In the genomic region with DNA sequence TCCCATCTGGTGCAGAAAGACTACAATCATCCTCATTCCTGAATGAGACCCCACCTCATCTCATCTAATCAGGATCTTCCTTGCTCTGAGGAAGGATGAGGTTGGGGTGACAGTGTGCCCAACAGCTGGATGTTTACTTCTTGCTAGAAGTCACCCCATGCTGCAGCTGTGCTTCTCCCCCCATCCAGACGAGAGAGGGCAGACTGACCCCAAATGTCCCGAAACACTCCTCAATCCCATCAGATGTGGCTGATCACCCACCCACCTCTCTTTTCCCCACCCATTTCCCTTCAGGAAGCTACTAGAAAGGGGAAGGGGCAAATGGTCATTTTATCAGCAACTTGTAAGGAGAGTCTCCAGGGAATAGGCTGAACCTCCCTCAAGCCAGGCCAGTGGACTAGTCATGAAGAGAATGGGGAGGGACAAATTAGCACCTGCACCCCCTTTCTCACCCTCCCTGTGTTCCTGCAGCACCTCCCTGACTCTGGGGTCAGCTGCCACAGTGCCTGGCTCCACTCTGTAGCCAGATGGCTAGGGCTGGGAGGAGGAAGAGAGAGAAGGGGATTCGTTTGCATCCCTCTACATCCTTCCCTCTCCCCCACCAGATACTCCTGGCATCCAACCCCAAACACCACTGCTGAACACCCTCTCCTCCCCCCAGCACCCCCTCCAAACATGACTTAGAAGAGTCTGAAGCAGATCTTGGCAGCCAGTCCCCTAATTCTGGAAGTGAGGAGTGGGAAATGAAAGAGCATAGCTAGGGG, we compare ENCODE assay signal across 8 cellular contexts. TPM values are rescaled to one million over a fixed set of nuclear protein-coding genes. Genes with fewer than 3 reads are reported as not detected.
A peak's percentile ranks its signal among the peaks of the same experiment; 100 is the strongest.
DNase-seq lines count a peak whose midpoint lies in the region; ATAC-seq and TF ChIP-seq lines count a peak whose summit lies in the region.

No MANE protein-coding gene starts in this region.

- TF ChIP-seq CTCF in GM06990 (IDR thresholded peaks at IDR 0.05; ENCODE audit: insufficient read depth, low read length, poor library complexity, severe bottlenecking) = no peak
- TF ChIP-seq CTCF in RWPE2 (IDR thresholded peaks at IDR 0.05; ENCODE audit: poor library complexity, severe bottlenecking) = no peak
- no peak for TF ChIP-seq CTCF in esophagus muscularis mucosa (IDR thresholded peaks at IDR 0.05)
- no peak for TF ChIP-seq CTCF in psoas muscle (IDR thresholded peaks at IDR 0.05)

- H3K27ac ChIP-seq in RWPE2 (ENCODE audit: poor library complexity, severe bottlenecking) (peak overlapping the region; percentile 86), esophagus muscularis mucosa (replicated peaks in 1 of 4) (peak overlapping the region; percentile 88 to 95 (median 94)), psoas muscle (peak overlapping the region; percentile 90)

- no peaks in the 10 kb centered on the region for H3K27me3 ChIP-seq in GM06990 (replicated peaks; ENCODE audit: control insufficient read depth, insufficient read depth, low read length)
- no peaks in the 10 kb centered on the region for H3K27me3 ChIP-seq in RWPE2 (ENCODE audit: insufficient read depth, poor library complexity, severe bottlenecking)
- H3K27me3 ChIP-seq in esophagus muscularis mucosa = no peaks in the 10 kb centered on the region
- no peaks in the 10 kb centered on the region for H3K27me3 ChIP-seq in psoas muscle (ENCODE audit: insufficient read depth in 3 of 3, low read length in 2 of 3)

- no peak for TF ChIP-seq EP300 in esophagus muscularis mucosa (IDR thresholded peaks at IDR 0.05)

- peak overlapping the region; percentile 86 for H3K4me3 ChIP-seq in GM06990 (replicated peaks; ENCODE audit: low read depth, low read length)
- H3K4me3 ChIP-seq in RWPE2 (ENCODE audit: severe bottlenecking) = no peak overlapping the region
- H3K4me3 ChIP-seq in esophagus muscularis mucosa = peak overlapping the region; percentile 35 to 89 (median 83)
- H3K4me3 ChIP-seq in psoas muscle = peak overlapping the region; percentile 47

- DNase-seq in GM06990 (ENCODE audit: extremely low read depth, insufficient read length) = peak; percentile 29
- no peak for DNase-seq in RWPE2 (ENCODE audit: low spot score)
- no peak for DNase-seq in esophagus muscularis mucosa (ENCODE audit: extremely low spot score)
- DNase-seq in psoas muscle = no peak
- no peak for DNase-seq in germinal center (ENCODE audit: low spot score)
- no peak for DNase-seq in globus pallidus (ENCODE audit: low spot score)
- DNase-seq in NOMO-1 (lab: John Stamatoyannopoulos, UW; ENCODE audit: unreplicated experiment in 2 of 2) = no peak
- DNase-seq in CD1c-positive myeloid dendritic cell (ENCODE audit: extremely low spot score) = no peak

- H3K36me3 ChIP-seq in GM06990 (ENCODE audit: control insufficient read depth, insufficient read depth, low read length) (no peaks in the 10 kb centered on the region; the same call in none of the 2 replicates), RWPE2 (ENCODE audit: low read depth) (peaks cover 12% of the 10 kb centered on the region), esophagus muscularis mucosa (peaks cover 1 to 7% (median 5%) of the 10 kb centered on the region in 4 donors), psoas muscle (ENCODE audit: insufficient read depth in 1 of 2, low read depth in 1 of 2) (peaks cover 0 to 8% of the 10 kb centered on the region in 2 donors)

- intact Hi-C loops in esophagus muscularis mucosa (cut with DNase I) = loop anchor here (10.0 kb wide), 2 partner anchors 462 to 508 kb away; a partner anchor contains a TSS
- intact Hi-C loops in psoas muscle (cut with DNase I) = loop anchor here in 1 of 2 donors (5.0 kb wide), 1 partner anchor 111 kb away; a partner anchor contains a TSS

- TF ChIP-seq POLR2A in esophagus muscularis mucosa (IDR thresholded peaks at IDR 0.05; ENCODE audit: low read depth) = no peak

- ATAC-seq in RWPE2 (ENCODE audit: low read depth) = no peak
- no peak for ATAC-seq in psoas muscle

- H3K9me3 ChIP-seq in RWPE2 (ENCODE audit: severe bottlenecking) (no peaks in the 10 kb centered on the region), esophagus muscularis mucosa (no peaks in the 10 kb centered on the region), psoas muscle (no peaks in the 10 kb centered on the region)

- 29% methylated on average over 3 of the region's 3 CpGs for WGBS in esophagus muscularis mucosa
- WGBS in psoas muscle, 3 donors = 10 to 32% (median 21%) methylated on average over 3 of the region's 3 CpGs

- H3K4me1 ChIP-seq in RWPE2 (ENCODE audit: insufficient read depth, poor library complexity, severe bottlenecking) = peaks cover 18% of the 10 kb centered on the region
- H3K4me1 ChIP-seq in esophagus muscularis mucosa = peaks cover 56 to 77% (median 67%) of the 10 kb centered on the region in 4 donors
- H3K4me1 ChIP-seq in psoas muscle = peaks cover 56% of the 10 kb centered on the region

RNA-seq across cellular contexts. Expression of a gene that starts 2.8 kb away (rescaled TPM):
- total RNA-seq in esophagus muscularis mucosa (10 to 100 TPM; 45.4 to 65.6 (median 61.5) TPM), psoas muscle (10 to 100 TPM; 41.0 to 53.8 (median 47.7) TPM)
- 10 to 100 TPM; 10.0 to 39.4 (median 25.5) TPM for polyA plus RNA-seq in psoas muscle

RNA-seq across cellular contexts. Expression of a gene that starts 12.9 kb away (rescaled TPM):
- total RNA-seq in esophagus muscularis mucosa (100 to 1,000 TPM; 383 to 465 (median 424) TPM), psoas muscle (1,000 to 10,000 TPM; 1,044 to 2,377 (median 1,300) TPM)
- 1,000 to 10,000 TPM; 1,196 to 2,759 (median 1,470) TPM for polyA plus RNA-seq in psoas muscle

RNA-seq across cellular contexts. Expression of a gene that starts 55.2 kb away (rescaled TPM):
- total RNA-seq in esophagus muscularis mucosa (100 to 1,000 TPM in 1 of 4 donors, 10 to 100 TPM in 3; 86.8 to 118 (median 92.0) TPM), psoas muscle (100 to 1,000 TPM; 118 to 192 (median 148) TPM)
- polyA plus RNA-seq in psoas muscle = 100 to 1,000 TPM; 141 to 253 (median 165) TPM
